ENCODE assay signal across 29 cellular contexts in genomic region chrX:35461164-35461563, GRCh38.
"Had no signal": no experiment of that assay in that cellular context is flagged by ENCODE, and none has a peak within 500 bp of the region (broad histone marks: within the 10 kb centered on the region; RNA-seq: fewer than 3 reads in every experiment).

No MANE protein-coding gene starts in this region.

- H3K27ac Mint-ChIP-seq: activated CD4-positive, alpha-beta memory T cell treated with anti-CD3 and anti-CD28 coated beads for 36 hours; activated CD4-positive, alpha-beta T cell treated with anti-CD3 and anti-CD28 coated beads for 36 hours; activated CD4-positive, alpha-beta T cell treated with anti-CD3 and anti-CD28 coated beads, Interleukin-2, amount 10 ng/mL, durations not matched to agents 24 days and 14 days; activated CD8-positive, alpha-beta memory T cell treated with anti-CD3 and anti-CD28 coated beads, Interleukin-2, amount 10 ng/mL, durations not matched to agents 7 days and 5 days; activated CD8-positive, alpha-beta T cell treated with anti-CD3 and anti-CD28 coated beads, Interleukin-2, amount 10 ng/mL, durations not matched to agents 7 days and 5 days; activated naive CD4-positive, alpha-beta T cell treated with anti-CD3 and anti-CD28 coated beads, Interleukin-2, amount 10 ng/mL, durations not matched to agents 7 days and 5 days; activated naive CD4-positive, alpha-beta T cell treated with anti-CD3 and anti-CD28 coated beads, Interleukin-2, amount 50 U/mL, for 72 hours; activated naive CD8-positive, alpha-beta T cell treated with anti-CD3 and anti-CD28 coated beads, Interleukin-2, amount 10 ng/mL, durations not matched to agents 7 days and 5 days; activated T-cell treated with anti-CD3 and anti-CD28 coated beads, Interleukin-2, amount 50 U/mL, for 24 hours; activated T-cell treated with anti-CD3 and anti-CD28 coated beads, Interleukin-2, amount 50 U/mL, for 72 hours; brain; effector memory CD8-positive, alpha-beta T cell had no signal

- H3K27me3 Mint-ChIP-seq: activated CD4-positive, alpha-beta memory T cell treated with anti-CD3 and anti-CD28 coated beads for 36 hours; activated CD4-positive, alpha-beta T cell treated with anti-CD3 and anti-CD28 coated beads for 36 hours; activated CD4-positive, alpha-beta T cell treated with anti-CD3 and anti-CD28 coated beads, Interleukin-2, amount 10 ng/mL, durations not matched to agents 24 days and 14 days; activated CD8-positive, alpha-beta memory T cell treated with anti-CD3 and anti-CD28 coated beads, Interleukin-2, amount 10 ng/mL, durations not matched to agents 7 days and 5 days; activated naive CD4-positive, alpha-beta T cell treated with anti-CD3 and anti-CD28 coated beads, Interleukin-2, amount 10 ng/mL, durations not matched to agents 7 days and 5 days; activated naive CD8-positive, alpha-beta T cell treated with anti-CD3 and anti-CD28 coated beads, Interleukin-2, amount 10 ng/mL, durations not matched to agents 7 days and 5 days; brain; central memory CD8-positive, alpha-beta T cell; effector memory CD8-positive, alpha-beta T cell had no signal

- DNase-seq: activated CD4-positive, alpha-beta memory T cell treated with anti-CD3 and anti-CD28 coated beads for 36 hours; activated CD4-positive, alpha-beta T cell treated with anti-CD3 and anti-CD28 coated beads for 36 hours; activated CD4-positive, alpha-beta T cell treated with anti-CD3 and anti-CD28 coated beads, Interleukin-2, amount 10 ng/mL, durations not matched to agents 24 days and 14 days; activated CD4-positive, CD25-positive, alpha-beta regulatory T cell; activated CD4-positive, CD25-positive, alpha-beta regulatory T cell treated with anti-CD3 and anti-CD28 coated beads, Interleukin-2, amount 50 U/mL, for 72 hours; activated CD8-positive, alpha-beta memory T cell treated with anti-CD3 and anti-CD28 coated beads, Interleukin-2, amount 10 ng/mL, durations not matched to agents 7 days and 5 days; activated CD8-positive, alpha-beta memory T cell treated with anti-CD3 and anti-CD28 coated beads, Interleukin-2, amount 50 U/mL, for 4 hours; activated CD8-positive, alpha-beta T cell treated with anti-CD3 and anti-CD28 coated beads, Interleukin-2, amount 10 ng/mL, durations not matched to agents 7 days and 5 days; activated gamma-delta T cell; activated naive CD4-positive, alpha-beta T cell; activated naive CD4-positive, alpha-beta T cell treated with anti-CD3 and anti-CD28 coated beads, Interleukin-2, amount 10 ng/mL, durations not matched to agents 7 days and 5 days; activated naive CD8-positive, alpha-beta T cell treated with anti-CD3 and anti-CD28 coated beads, Interleukin-2, amount 10 ng/mL, durations not matched to agents 7 days and 5 days; activated T-cell treated with anti-CD3 and anti-CD28 coated beads for 4 hours; activated T-cell treated with anti-CD3 and anti-CD28 coated beads, Interleukin-2, amount 50 U/mL, for 24 hours; activated T-cell treated with anti-CD3 and anti-CD28 coated beads, Interleukin-2, amount 50 U/mL, for 72 hours; cortex of kidney; dermis blood vessel endothelial cell; effector CD4-positive, alpha-beta T cell; effector memory CD8-positive, alpha-beta T cell; foreskin fibroblast; head of caudate nucleus; T-helper 2 cell had no signal

- H3K4me3 ChIP-seq: ascending aorta, breast epithelium had no signal

- H3K36me3 Mint-ChIP-seq: activated CD4-positive, alpha-beta memory T cell treated with anti-CD3 and anti-CD28 coated beads for 36 hours; activated CD8-positive, alpha-beta memory T cell treated with anti-CD3 and anti-CD28 coated beads, Interleukin-2, amount 10 ng/mL, durations not matched to agents 7 days and 5 days; activated naive CD4-positive, alpha-beta T cell treated with anti-CD3 and anti-CD28 coated beads, Interleukin-2, amount 10 ng/mL, durations not matched to agents 7 days and 5 days; activated naive CD4-positive, alpha-beta T cell treated with anti-CD3 and anti-CD28 coated beads, Interleukin-2, amount 50 U/mL, for 72 hours; activated naive CD8-positive, alpha-beta T cell treated with anti-CD3 and anti-CD28 coated beads, Interleukin-2, amount 10 ng/mL, durations not matched to agents 7 days and 5 days; brain had no signal

- H3K27me3 ChIP-seq: ascending aorta had no signal

- FAIRE-seq: frontal cortex had no signal

- H3K36me3 ChIP-seq: ascending aorta, breast epithelium had no signal

- ATAC-seq: activated CD4-positive, alpha-beta T cell treated with anti-CD3 and anti-CD28 coated beads for 36 hours; activated CD8-positive, alpha-beta memory T cell treated with anti-CD3 and anti-CD28 coated beads, Interleukin-2, amount 10 ng/mL, durations not matched to agents 7 days and 5 days; activated CD8-positive, alpha-beta T cell treated with anti-CD3 and anti-CD28 coated beads, Interleukin-2, amount 10 ng/mL, durations not matched to agents 7 days and 5 days; activated naive CD4-positive, alpha-beta T cell treated with anti-CD3 and anti-CD28 coated beads, Interleukin-2, amount 50 U/mL, for 72 hours; activated T-cell treated with anti-CD3 and anti-CD28 coated beads, Interleukin-2, amount 50 U/mL, for 72 hours; effector memory CD8-positive, alpha-beta T cell; esophagus mucosa had no signal

- H3K9me3 Mint-ChIP-seq: activated CD4-positive, alpha-beta T cell treated with anti-CD3 and anti-CD28 coated beads, Interleukin-2, amount 10 ng/mL, durations not matched to agents 24 days and 14 days; activated naive CD4-positive, alpha-beta T cell treated with anti-CD3 and anti-CD28 coated beads, Interleukin-2, amount 10 ng/mL, durations not matched to agents 7 days and 5 days; activated naive CD8-positive, alpha-beta T cell treated with anti-CD3 and anti-CD28 coated beads, Interleukin-2, amount 10 ng/mL, durations not matched to agents 7 days and 5 days; activated T-cell treated with anti-CD3 and anti-CD28 coated beads, Interleukin-2, amount 50 U/mL, for 24 hours; brain; central memory CD8-positive, alpha-beta T cell; effector memory CD8-positive, alpha-beta T cell had no signal

- H3K4me1 ChIP-seq: ascending aorta, breast epithelium had no signal

- H3K4me3 Mint-ChIP-seq: activated CD4-positive, alpha-beta memory T cell treated with anti-CD3 and anti-CD28 coated beads for 36 hours; activated CD4-positive, alpha-beta T cell treated with anti-CD3 and anti-CD28 coated beads for 36 hours; activated CD4-positive, alpha-beta T cell treated with anti-CD3 and anti-CD28 coated beads, Interleukin-2, amount 10 ng/mL, durations not matched to agents 24 days and 14 days; activated CD8-positive, alpha-beta memory T cell treated with anti-CD3 and anti-CD28 coated beads, Interleukin-2, amount 10 ng/mL, durations not matched to agents 7 days and 5 days; activated CD8-positive, alpha-beta T cell treated with anti-CD3 and anti-CD28 coated beads, Interleukin-2, amount 10 ng/mL, durations not matched to agents 7 days and 5 days; activated naive CD4-positive, alpha-beta T cell treated with anti-CD3 and anti-CD28 coated beads, Interleukin-2, amount 10 ng/mL, durations not matched to agents 7 days and 5 days; activated naive CD8-positive, alpha-beta T cell treated with anti-CD3 and anti-CD28 coated beads, Interleukin-2, amount 10 ng/mL, durations not matched to agents 7 days and 5 days; activated T-cell treated with anti-CD3 and anti-CD28 coated beads, Interleukin-2, amount 50 U/mL, for 24 hours; activated T-cell treated with anti-CD3 and anti-CD28 coated beads, Interleukin-2, amount 50 U/mL, for 72 hours; brain; central memory CD8-positive, alpha-beta T cell; effector memory CD8-positive, alpha-beta T cell had no signal

- H3K4me1 Mint-ChIP-seq: activated CD4-positive, alpha-beta T cell treated with anti-CD3 and anti-CD28 coated beads for 36 hours; activated CD4-positive, alpha-beta T cell treated with anti-CD3 and anti-CD28 coated beads, Interleukin-2, amount 10 ng/mL, durations not matched to agents 24 days and 14 days; activated CD8-positive, alpha-beta memory T cell treated with anti-CD3 and anti-CD28 coated beads, Interleukin-2, amount 10 ng/mL, durations not matched to agents 7 days and 5 days; activated naive CD4-positive, alpha-beta T cell treated with anti-CD3 and anti-CD28 coated beads, Interleukin-2, amount 10 ng/mL, durations not matched to agents 7 days and 5 days; activated naive CD8-positive, alpha-beta T cell treated with anti-CD3 and anti-CD28 coated beads, Interleukin-2, amount 10 ng/mL, durations not matched to agents 7 days and 5 days; brain; central memory CD8-positive, alpha-beta T cell had no signal

- H3K27ac ChIP-seq: ascending aorta, breast epithelium had no signal
